10 cellular contexts compared by ENCODE assay signal in the genomic region with DNA sequence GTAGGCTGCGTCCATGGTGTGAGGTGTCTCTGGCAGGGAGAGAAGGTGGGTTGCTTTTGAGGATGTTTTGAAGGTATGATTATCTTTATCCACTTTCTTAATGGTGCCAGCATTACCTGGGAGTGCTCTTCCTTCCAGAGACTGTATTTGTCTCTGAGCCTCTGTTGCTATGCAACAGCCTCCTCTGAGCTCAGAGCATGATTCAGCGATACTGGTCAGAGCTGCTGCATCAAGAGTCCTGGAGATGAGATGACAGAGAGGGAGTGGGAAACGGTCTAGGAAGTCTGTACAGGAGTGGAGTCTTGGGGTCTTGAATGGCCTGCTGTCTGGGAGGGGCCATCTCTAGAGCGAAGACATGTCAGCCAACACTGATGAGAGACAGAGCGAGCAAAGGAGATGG.
DNase-seq lines count a peak whose midpoint lies in the region; ATAC-seq and TF ChIP-seq lines count a peak whose summit lies in the region.
"Had no signal": no experiment of that assay in that cellular context is flagged by ENCODE, and none has a peak within 500 bp of the region (broad histone marks: within the 10 kb centered on the region; RNA-seq: fewer than 3 reads in every experiment).

No MANE protein-coding gene starts in this region.

- intact Hi-C loops in IMR-90 (cut with micrococcal nuclease) = no loop called here

- WGBS in IMR-90 (ENCODE audit: extremely low coverage in 2 of 2, insufficient read length in 1 of 2), 2 experiments = 60% methylated on average over 1 of the region's 5 CpGs; no CpG with 5 or more reads in 1 of the 2 experiments

- BruUV-seq in IMR-90 (replicated peaks; lab: Mats Ljungman, UMichigan) = no TSS peak

- H3K14ac ChIP-seq in IMR-90 (replicated peaks; ENCODE audit: low read depth, low read length) = no peak overlapping the region

- H2AFZ ChIP-seq in IMR-90 (replicated peaks; ENCODE audit: low read length, poor library complexity) = no peak overlapping the region

- no peak overlapping the region for H3K4me2 ChIP-seq in IMR-90 (ENCODE audit: low read depth, low read length)

- TF ChIP-seq POLR2A in IMR-90 (IDR thresholded peaks at IDR 0.05; ENCODE audit: low read depth, low read length) = no peak; the same call in 1 of the 2 replicates

- H3K27ac ChIP-seq in IMR-90 (ENCODE audit: insufficient read depth, low read length) = 0 out of 2 replicates have a peak overlapping the region, but pooled peaks have one; percentile 37

- no peaks in the 10 kb centered on the region; the same call in 1 of the 2 replicates for H3K27me3 ChIP-seq in IMR-90 (ENCODE audit: control insufficient read depth, insufficient read depth, low read length)

- no peak overlapping the region for H2BK20ac ChIP-seq in IMR-90 (ENCODE audit: low read depth, low read length)

- H3K36me3 Mint-ChIP-seq in brain = peaks cover 7% of the 10 kb centered on the region
- H3K36me3 Mint-ChIP-seq: naive B cell had no signal

- H4K20me1 ChIP-seq in IMR-90 (ENCODE audit: insufficient read depth, low read length) = no peaks in the 10 kb centered on the region

- no peak overlapping the region for H3K56ac ChIP-seq in IMR-90 (ENCODE audit: extremely low read depth, insufficient read depth, low read length)

- peak; percentile 58 for DNase-seq in AG20443 (ENCODE audit: low spot score)
- peak; percentile 77 for DNase-seq in IMR-90
- DNase-seq in left kidney (ENCODE audit: low read depth, low spot score) = peak; percentile 6
- DNase-seq in NOMO-1 treated with dmso at 0.1 percent for 144 hours (lab: John Stamatoyannopoulos, UW; ENCODE audit: unreplicated experiment) = no peak
- no peak for DNase-seq in HuH-7.5 (ENCODE audit: low spot score)
- no peak for DNase-seq in GM19238 (ENCODE audit: insufficient read length, low spot score)
- DNase-seq: GF-D8, naive B cell had no signal

- H3K18ac ChIP-seq in IMR-90 (ENCODE audit: low read depth, low read length) = no peak overlapping the region

- H3K9me3 Mint-ChIP-seq in brain = no peaks in the 10 kb centered on the region

- peak overlapping the region; percentile 46 to 92 (median 80) for H3K27ac Mint-ChIP-seq in brain

- dilution Hi-C loops in IMR-90 (cut with HindIII; ENCODE audit: low sequenced_read_pairs, unreplicated experiment) = no loop called here

- no peak overlapping the region for H2BK120ac ChIP-seq in IMR-90 (ENCODE audit: low read depth, low read length)

- no peak overlapping the region for H4K91ac ChIP-seq in IMR-90 (ENCODE audit: insufficient read depth, low read depth, low read length)

- H2AK5ac ChIP-seq in IMR-90 (ENCODE audit: low read depth, low read length) = no peak overlapping the region

- no peak overlapping the region for H3K4ac ChIP-seq in IMR-90 (ENCODE audit: low read depth, low read length)

- TF ChIP-seq RAD21 in IMR-90 (IDR thresholded peaks at IDR 0.05; ENCODE audit: low read length) = no peak

- peak overlapping the region in 4 of 5 experiments; percentile 20 to 38 (median 36) for H3K4me3 Mint-ChIP-seq in brain
- H3K4me3 Mint-ChIP-seq: naive B cell had no signal

- H2BK5ac ChIP-seq in IMR-90 (ENCODE audit: low read depth, low read length, poor library complexity, severe bottlenecking) = no peak overlapping the region

- H2AK9ac ChIP-seq in IMR-90 (replicated peaks; ENCODE audit: low read depth, low read length, poor library complexity) = no peak overlapping the region

- no peak overlapping the region for H3K23ac ChIP-seq in IMR-90 (ENCODE audit: low read depth, low read length)

- H3K27me3 Mint-ChIP-seq in brain = no peaks in the 10 kb centered on the region
- H3K27me3 Mint-ChIP-seq: naive B cell had no signal

- no peak overlapping the region for H3K4me3 ChIP-seq in IMR-90 (ENCODE audit: insufficient read depth, low read depth, low read length)

- H4K8ac ChIP-seq in IMR-90 (ENCODE audit: low read depth in 2 of 2, low read length in 2 of 2) = no peak overlapping the region

- H3K4me1 ChIP-seq in IMR-90 (ENCODE audit: control insufficient read depth, insufficient read depth, low read length) = no peaks in the 10 kb centered on the region

- in situ Hi-C loops in IMR-90 (cut with MboI; ENCODE audit: low sequenced_read_pairs) = no loop called here

- ATAC-seq in IMR-90 (ENCODE audit: low read depth) (peak; percentile 79), GM18909 (IDR thresholded peaks at IDR 0.05; ENCODE audit: poor library complexity, unreplicated experiment) (no peak)

- 0 out of 2 replicates have a peak, but pooled peaks cover 2% of the 10 kb centered on the region for H3K36me3 ChIP-seq in IMR-90 (ENCODE audit: control insufficient read depth, insufficient read depth, low read length)

- no peaks in the 10 kb centered on the region for H3K9me3 ChIP-seq in IMR-90 (ENCODE audit: control insufficient read depth, insufficient read depth, low read length)

- no peaks in the 10 kb centered on the region for H3K79me1 ChIP-seq in IMR-90 (ENCODE audit: low read depth in 1 of 2, low read length in 2 of 2)

- no peak overlapping the region for H3K9ac ChIP-seq in IMR-90 (ENCODE audit: low read depth, low read length)

- POLR2A ChIA-PET in IMR-90 (lab: Charles Lee; ENCODE audit: unreplicated experiment) = no interaction called here

- TF ChIP-seq CTCF in IMR-90 (conservative IDR thresholded peaks at IDR 0.05; ENCODE audit: low read depth, low read length) = no peak
- TF ChIP-seq CTCF in brain (conservative IDR thresholded peaks at IDR 0.05) = no peak

- CTCF ChIA-PET in IMR-90 (lab: Yijun Ruan, JAX) = no interaction called here

- no peak overlapping the region for H2BK15ac ChIP-seq in IMR-90 (ENCODE audit: low read depth, low read length)

- H3K9me1 ChIP-seq in IMR-90 (ENCODE audit: insufficient read depth, low read length) = peaks cover 5% of the 10 kb centered on the region; the same call in 1 of the 2 replicates

- no peak overlapping the region for H4K5ac ChIP-seq in IMR-90 (ENCODE audit: low read depth, low read length)

- H3K4me1 Mint-ChIP-seq in brain = peaks cover 7% of the 10 kb centered on the region
- H3K4me1 Mint-ChIP-seq: naive B cell had no signal

TF ChIP-seq in IMR-90, 13 proteins besides CTCF, POLR2A, EP300 and RAD21:
- no peak for TF ChIP-seq RCOR1 (IDR thresholded peaks at IDR 0.05; ENCODE audit: insufficient replicate concordance, low read length)
- no peak for TF ChIP-seq MXI1 (IDR thresholded peaks at IDR 0.05; ENCODE audit: borderline replicate concordance, low read depth, low read length)
- no peak for TF ChIP-seq FOS (IDR thresholded peaks at IDR 0.05; ENCODE audit: low read depth, low read length)
- no peak for TF ChIP-seq CHD1 (IDR thresholded peaks at IDR 0.05; ENCODE audit: low read depth, low read length)
- peak; percentile 91 for TF ChIP-seq NFE2L2 (IDR thresholded peaks at IDR 0.05; ENCODE audit: low read depth, low read length)
- peak; percentile 37; the same call in 1 of the 2 replicates for TF ChIP-seq MAFK (IDR thresholded peaks at IDR 0.05; ENCODE audit: low read depth, low read length)
- no peak for TF ChIP-seq CEBPB (IDR thresholded peaks at IDR 0.05; ENCODE audit: low read depth, low read length)
- TF ChIP-seq, protein P1, sequence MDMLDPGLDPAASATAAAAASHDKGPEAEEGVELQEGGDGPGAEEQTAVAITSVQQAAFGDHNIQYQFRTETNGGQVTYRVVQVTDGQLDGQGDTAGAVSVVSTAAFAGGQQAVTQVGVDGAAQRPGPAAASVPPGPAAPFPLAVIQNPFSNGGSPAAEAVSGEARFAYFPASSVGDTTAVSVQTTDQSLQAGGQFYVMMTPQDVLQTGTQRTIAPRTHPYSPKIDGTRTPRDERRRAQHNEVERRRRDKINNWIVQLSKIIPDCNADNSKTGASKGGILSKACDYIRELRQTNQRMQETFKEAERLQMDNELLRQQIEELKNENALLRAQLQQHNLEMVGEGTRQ (IDR thresholded peaks at IDR 0.05; ENCODE audit: low read depth, low read length) = no peak
- no peak for TF ChIP-seq MAZ (IDR thresholded peaks at IDR 0.05; ENCODE audit: borderline replicate concordance, low read depth, low read length)

Comparison
In these comparisons a context has a peak if more than half of its experiments do, and no peak if none do; other contexts are left out.
1. DNase-seq: peak in AG20443 (single experiment), IMR-90 (single experiment) and left kidney (single experiment); none in NOMO-1 treated with dmso at 0.1 percent for 144 hours (single experiment), HuH-7.5 (single experiment) and GM19238 (single experiment).